In the genomic region with DNA sequence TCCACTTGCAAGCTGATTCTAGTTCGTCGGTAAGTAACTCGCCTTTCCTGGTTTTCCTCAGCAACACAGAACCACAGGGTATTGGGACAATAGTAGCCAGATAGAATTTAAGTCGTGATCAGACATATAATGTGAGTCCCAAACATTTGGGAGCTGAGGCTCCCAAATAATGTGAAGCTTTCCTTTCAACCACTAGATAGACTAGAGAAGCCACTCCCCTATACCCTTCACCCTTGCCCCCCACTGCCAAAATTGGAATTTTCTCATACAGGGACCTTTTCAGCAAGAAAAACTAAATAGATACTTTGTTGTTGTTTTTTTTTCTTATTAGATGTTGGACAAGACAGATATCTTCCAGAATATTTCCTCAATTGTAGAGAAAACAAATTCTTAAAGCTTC, we compare ENCODE assay signal across 6 cellular contexts. TPM values are rescaled to one million over a fixed set of nuclear protein-coding genes. Genes with fewer than 3 reads are reported as not detected.
"Had no signal": no experiment of that assay in that cellular context is flagged by ENCODE, and none has a peak within 500 bp of the region (broad histone marks: within the 10 kb centered on the region; RNA-seq: fewer than 3 reads in every experiment).

No MANE protein-coding gene starts in this region.

- ATAC-seq: GM23338 had no signal

- DNase-seq: H9, HCEC 1CT had no signal

- H3K4me3 ChIP-seq: GM23338 had no signal

- H2AFZ ChIP-seq: GM23338 had no signal

RNA-seq across cellular contexts. Expression of a gene that starts 1.9 kb away (rescaled TPM):
- total RNA-seq: GM23338, H1, H9, HT-29 had no signal
- polyA plus RNA-seq: GM23338, H1, IgD-negative memory B cell had no signal
